In the genomic region with DNA sequence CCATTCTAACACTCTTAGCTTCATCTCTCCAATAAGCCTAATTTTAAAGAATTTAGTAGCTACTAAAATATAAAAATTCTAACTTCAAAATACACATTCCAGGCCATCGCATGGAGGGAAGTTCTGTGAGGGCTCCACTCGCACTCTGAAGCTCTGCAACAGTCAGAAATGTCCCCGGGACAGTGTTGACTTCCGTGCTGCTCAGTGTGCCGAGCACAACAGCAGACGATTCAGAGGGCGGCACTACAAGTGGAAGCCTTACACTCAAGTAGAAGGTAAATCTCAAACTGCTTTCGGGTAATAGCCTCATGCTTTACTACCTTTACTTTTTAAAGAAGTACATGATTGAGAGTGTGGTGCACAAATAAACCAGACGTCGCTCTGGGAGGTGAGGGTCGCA, we compare ENCODE assay signal across 23 cellular contexts.
"Had no signal": no experiment of that assay in that cellular context is flagged by ENCODE, and none has a peak within 500 bp of the region (broad histone marks: within the 10 kb centered on the region; RNA-seq: fewer than 3 reads in every experiment).

No MANE protein-coding gene starts in this region.

- H3K36me3 ChIP-seq: esophagus muscularis mucosa, gastrocnemius medialis, heart right ventricle, left lung, lower lobe of right lung had no signal

- FAIRE-seq: colon, endothelial cell of umbilical vein, islet of Langerhans, keratinocyte had no signal

- H3K27ac Mint-ChIP-seq: naive thymus-derived CD4-positive, alpha-beta T cell had no signal

- H3K27ac ChIP-seq: coronary artery, dorsolateral prefrontal cortex, esophagus muscularis mucosa, gastrocnemius medialis, heart right ventricle, left lung, lower lobe of right lung had no signal

- H3K4me3 ChIP-seq: coronary artery, dorsolateral prefrontal cortex, esophagus muscularis mucosa, gastrocnemius medialis, heart right ventricle, left lung, lower lobe of right lung had no signal

- H3K9me3 ChIP-seq: esophagus muscularis mucosa, gastrocnemius medialis, heart right ventricle, left lung, lower lobe of right lung had no signal

- H3K27me3 ChIP-seq: dorsolateral prefrontal cortex, esophagus muscularis mucosa, gastrocnemius medialis, left lung had no signal

- ATAC-seq: gastrocnemius medialis; heart right ventricle; left cardiac atrium; left lung; left ventricle myocardium superior; lower lobe of right lung; naive thymus-derived CD4-positive, alpha-beta T cell had no signal

- H3K4me3 Mint-ChIP-seq: naive thymus-derived CD4-positive, alpha-beta T cell had no signal

- H3K4me1 ChIP-seq: esophagus muscularis mucosa, heart right ventricle, left lung, lower lobe of right lung had no signal

- H3K4me1 Mint-ChIP-seq: naive thymus-derived CD4-positive, alpha-beta T cell had no signal

- DNase-seq: dermis blood vessel endothelial cell; dorsolateral prefrontal cortex; effector CD4-positive, alpha-beta T cell; effector memory CD4-positive, alpha-beta T cell; foreskin melanocyte; gastrocnemius medialis; glutamatergic neuron; head of caudate nucleus; heart right ventricle; hippocampal formation; left cardiac atrium; left lung; left ventricle myocardium superior; lower lobe of right lung; mesenchymal stem cell; midbrain; naive thymus-derived CD4-positive, alpha-beta T cell had no signal
